1 cellular context compared by ENCODE assay signal in genomic region chr17:38450699-38451029, GRCh38.
TF ChIP-seq lines count a peak whose summit lies in the region.

No MANE protein-coding gene starts in this region.

TF ChIP-seq in GM12878, 131 proteins besides CTCF, POLR2A, EP300 and RAD21 (continued from another document):
- TF ChIP-seq E2F4 (IDR thresholded peaks at IDR 0.05; ENCODE audit: low read depth, low read length): no peak
